11 cellular contexts compared by ENCODE assay signal in the genomic region with DNA sequence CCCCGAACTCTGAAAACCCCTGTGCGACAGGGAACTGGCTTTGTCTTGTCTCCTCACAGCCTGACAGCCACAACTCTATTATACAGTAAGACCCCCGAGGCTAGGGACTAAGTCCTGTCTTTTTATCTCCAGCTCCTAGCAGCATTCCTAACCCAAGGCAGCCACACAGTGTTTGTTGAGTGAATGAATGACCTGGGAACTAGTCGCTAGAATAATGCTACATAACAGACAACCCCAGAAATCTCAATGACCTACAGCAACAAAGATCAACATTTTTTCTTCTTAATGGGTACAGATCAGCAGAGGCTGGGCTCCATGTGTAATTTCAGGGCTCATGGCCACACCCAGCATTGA.
A peak's percentile ranks its signal among the peaks of the same experiment; 100 is the strongest.
DNase-seq lines count a peak whose midpoint lies in the region; ATAC-seq, FAIRE-seq and TF ChIP-seq lines count a peak whose summit lies in the region.
"Had no signal": no experiment of that assay in that cellular context is flagged by ENCODE, and none has a peak within 500 bp of the region (broad histone marks: within the 10 kb centered on the region; RNA-seq: fewer than 3 reads in every experiment).

No MANE protein-coding gene starts in this region.

- H4K20me1 ChIP-seq in K562 (replicated peaks; ENCODE audit: control insufficient read depth, insufficient read depth, low read length): no peaks in the 10 kb centered on the region

- no peak overlapping the region for H2BK12ac ChIP-seq in mesenchymal stem cell (ENCODE audit: low read length in 2 of 2)

- no peak overlapping the region for H3K18ac ChIP-seq in mesenchymal stem cell (ENCODE audit: low read depth in 1 of 2, low read length in 2 of 2)

- TF ChIP-seq RAD21 in K562 (CRISPR knock-in tag; conservative IDR thresholded peaks at IDR 0.05 in 1 of 2, IDR thresholded peaks at IDR 0.05 in 1 of 2): no peak

- H3K4me2 ChIP-seq in K562 (ENCODE audit: insufficient read depth, low read length) (peak overlapping the region; percentile 78), mesenchymal stem cell (ENCODE audit: low read length, poor library complexity, severe bottlenecking) (no peak overlapping the region)

- H3K27ac Mint-ChIP-seq in activated T-cell treated with anti-CD3 and anti-CD28 coated beads, Interleukin-2, amount 50 U/mL, for 72 hours: no peak overlapping the region
- H3K27ac Mint-ChIP-seq in osteocyte (ENCODE audit: unreplicated experiment): no peak overlapping the region

- H3K27me3 ChIP-seq in K562 (ENCODE audit: control insufficient read depth in 2 of 2, insufficient read depth in 2 of 2, low read length in 2 of 2) (peaks cover 25 to 74% of the 10 kb centered on the region in 2 experiments; a peak in 4 of 5 replicates), mesenchymal stem cell (ENCODE audit: control insufficient read depth in 1 of 2, insufficient read depth in 1 of 2, low read length in 2 of 2) (peaks cover 60 to 64% of the 10 kb centered on the region in 2 experiments), thoracic aorta (replicated peaks; ENCODE audit: insufficient read depth) (no peaks in the 10 kb centered on the region)

- no peaks in the 10 kb centered on the region for H3K9me1 ChIP-seq in K562 (ENCODE audit: control insufficient read depth, insufficient read depth, low read length)

- no peak for TF ChIP-seq EP300 in K562 (IDR thresholded peaks at IDR 0.05; ENCODE audit: low read length)

- no peak overlapping the region for H3K4me3 ChIP-seq in K562
- peak overlapping the region in 1 of 2 experiments; percentile 82 for H3K4me3 ChIP-seq in mesenchymal stem cell (ENCODE audit: insufficient read depth in 1 of 2, low read depth in 1 of 2, low read length in 2 of 2)
- peak overlapping the region; percentile 72 for H3K4me3 ChIP-seq in thoracic aorta
- H3K4me3 ChIP-seq in lower leg skin (ENCODE audit: low read depth, poor library complexity, severe bottlenecking): no peak overlapping the region

- BruUV-seq in K562 (replicated peaks; lab: Mats Ljungman, UMichigan): no TSS peak

- no peak overlapping the region for H3K27ac ChIP-seq in K562 (ENCODE audit: extremely low read depth, low read depth, low read length)
- H3K27ac ChIP-seq in mesenchymal stem cell (ENCODE audit: low read length, poor library complexity, severe bottlenecking): no peak overlapping the region
- peak overlapping the region; percentile 45 to 82 for H3K27ac ChIP-seq in thoracic aorta

- FAIRE-seq in K562 (lab: Jason Lieb, UNC): no peak

- POLR2A ChIA-PET in K562 (lab: Yijun Ruan, JAX): interaction anchor here (0.6 to 3.5 kb wide), 7 partner anchors 11 to 327 kb away, joined by 3 to 17 read pairs (median 3); partner anchors contain the start of gene TNRC6C

- peaks cover 17 to 31% of the 10 kb centered on the region in 2 experiments for H3K4me1 ChIP-seq in K562 (replicated peaks in 1 of 2; ENCODE audit: control insufficient read depth in 2 of 2, insufficient read depth in 2 of 2, low read length in 2 of 2)
- peaks cover 13% of the 10 kb centered on the region for H3K4me1 ChIP-seq in mesenchymal stem cell (ENCODE audit: control insufficient read depth, insufficient read depth, low read depth, low read length)
- peaks cover 2 to 27% of the 10 kb centered on the region in 2 donors for H3K4me1 ChIP-seq in thoracic aorta (ENCODE audit: control insufficient read depth in 1 of 2, low read depth in 2 of 2)

- H3K14ac ChIP-seq in mesenchymal stem cell (ENCODE audit: low read length in 2 of 2): no peak overlapping the region

- no peak for ATAC-seq in activated T-cell treated with anti-CD3 and anti-CD28 coated beads, Interleukin-2, amount 50 U/mL, for 72 hours (replicated peaks in 1 of 2)
- ATAC-seq in K562: no peak
- no peak for ATAC-seq in thoracic aorta (ENCODE audit: insufficient number of reproducible peaks, low FRiP score, low read depth)

- TF ChIP-seq POLR2A in K562 (conservative IDR thresholded peaks at IDR 0.05) (no peak), lower leg skin (IDR thresholded peaks at IDR 0.05) (no peak)

- no peak overlapping the region for H4K91ac ChIP-seq in mesenchymal stem cell (ENCODE audit: low read length)

- no peak overlapping the region for H2BK120ac ChIP-seq in mesenchymal stem cell (ENCODE audit: low read depth, low read length)

- H3K9ac ChIP-seq in K562 (ENCODE audit: insufficient read depth in 1 of 2, low read depth in 2 of 2, low read length in 2 of 2) (no peak overlapping the region; a peak in 1 of 4 replicates), mesenchymal stem cell (ENCODE audit: low read length) (peak overlapping the region; percentile 88)

- peaks cover 66% of the 10 kb centered on the region for H3K4me1 Mint-ChIP-seq in activated T-cell treated with anti-CD3 and anti-CD28 coated beads, Interleukin-2, amount 50 U/mL, for 72 hours (ENCODE audit: low read depth)
- peaks cover 10% of the 10 kb centered on the region for H3K4me1 Mint-ChIP-seq in osteocyte (ENCODE audit: unreplicated experiment)

- intact Hi-C loops in K562 (cut with micrococcal nuclease): loop anchor here (10.0 kb wide), 1 partner anchor 52 kb away; no protein-coding TSS in a partner anchor
- intact Hi-C loops in lower leg skin (cut with DNase I; ENCODE audit: low total_unique reads): no loop called here

- CTCF ChIA-PET in K562 (lab: Yijun Ruan, JAX; ENCODE audit: low intra/inter-chr PET ratio): no interaction called here

- peaks cover 0 to 2% of the 10 kb centered on the region in 2 donors for H3K9me3 Mint-ChIP-seq in activated T-cell treated with anti-CD3 and anti-CD28 coated beads, Interleukin-2, amount 50 U/mL, for 72 hours
- no peaks in the 10 kb centered on the region for H3K9me3 Mint-ChIP-seq in osteocyte (ENCODE audit: unreplicated experiment)

- no peaks in the 10 kb centered on the region for H3K79me1 ChIP-seq in mesenchymal stem cell (replicated peaks; ENCODE audit: low read length, poor library complexity, severe bottlenecking)

- H4K8ac ChIP-seq in mesenchymal stem cell (ENCODE audit: low read length): no peak overlapping the region

- TF ChIP-seq CTCF in K562 (IDR thresholded peaks at IDR 0.05 in 2 of 3, conservative IDR thresholded peaks at IDR 0.05 in 1 of 3; ENCODE audit: insufficient read depth in 2 of 3, low read depth in 1 of 3, low read length in 3 of 3): no peak
- TF ChIP-seq CTCF in thoracic aorta (IDR thresholded peaks at IDR 0.05): no peak
- TF ChIP-seq CTCF in osteocyte (IDR thresholded peaks at IDR 0.05): no peak
- no peak for TF ChIP-seq CTCF in lower leg skin (IDR thresholded peaks at IDR 0.05)

- H3K79me2 ChIP-seq in K562 (ENCODE audit: control insufficient read depth, insufficient read depth, low read length): no peaks in the 10 kb centered on the region

- H3K4ac ChIP-seq in mesenchymal stem cell (ENCODE audit: low read depth in 1 of 2, low read length in 2 of 2): no peak overlapping the region

- peak overlapping the region; percentile 88 to 97 for H3K4me3 Mint-ChIP-seq in activated T-cell treated with anti-CD3 and anti-CD28 coated beads, Interleukin-2, amount 50 U/mL, for 72 hours
- H3K4me3 Mint-ChIP-seq in osteocyte (ENCODE audit: unreplicated experiment): no peak overlapping the region

- in situ Hi-C loops in K562 (cut with MboI): no loop called here

- no peak overlapping the region for H3K23ac ChIP-seq in mesenchymal stem cell (ENCODE audit: low read length in 2 of 2)

- peaks cover 24% of the 10 kb centered on the region for H3K27me3 Mint-ChIP-seq in activated T-cell treated with anti-CD3 and anti-CD28 coated beads, Interleukin-2, amount 50 U/mL, for 72 hours (ENCODE audit: low read depth)
- peaks cover 63% of the 10 kb centered on the region for H3K27me3 Mint-ChIP-seq in osteocyte (ENCODE audit: unreplicated experiment)

- H2AK5ac ChIP-seq in mesenchymal stem cell (ENCODE audit: low read length, severe bottlenecking): no peak overlapping the region

- WGBS in K562 (ENCODE audit: insufficient coverage, low coverage, missing lambda C conversion rate): 36% methylated on average over 4 of the region's 4 CpGs
- 74% methylated on average over 4 of the region's 4 CpGs for WGBS in mesenchymal stem cell
- 49 to 51% methylated on average over 4 of the region's 4 CpGs for WGBS in lower leg skin, 2 donors

- no peaks in the 10 kb centered on the region for H3K36me3 ChIP-seq in K562 (ENCODE audit: control insufficient read depth, insufficient read depth, low read length)
- no peaks in the 10 kb centered on the region for H3K36me3 ChIP-seq in mesenchymal stem cell (ENCODE audit: control insufficient read depth in 1 of 2, insufficient read depth in 2 of 2, low read depth in 1 of 2, low read length in 2 of 2)
- no peaks in the 10 kb centered on the region for H3K36me3 ChIP-seq in thoracic aorta

- H2BK5ac ChIP-seq in mesenchymal stem cell (ENCODE audit: low read depth, low read length, poor library complexity, severe bottlenecking): no peak overlapping the region

- DNase-seq in activated T-cell treated with anti-CD3 and anti-CD28 coated beads, Interleukin-2, amount 50 U/mL, for 72 hours: no peak
- DNase-seq in activated T-cell treated with anti-CD3 and anti-CD28 coated beads for 4 hours (no peak), K562 (ENCODE audit: extremely low read depth in 1 of 4, low spot score in 3 of 4) (no peak), mesenchymal stem cell (no peak), thoracic aorta (ENCODE audit: low spot score) (no peak), osteocyte (ENCODE audit: extremely low spot score, unreplicated experiment) (no peak), lower leg skin (ENCODE audit: low spot score in 2 of 2) (no peak), NCI-H2227 (lab: John Stamatoyannopoulos, UW; ENCODE audit: unreplicated experiment) (no peak)
- DNase-seq: AML-193, NCI-H187 treated with DMSO at 0.1 percent for 48 hours, T1000 had no signal

- H3K9me3 ChIP-seq in K562 (replicated peaks; ENCODE audit: control insufficient read depth, insufficient read depth, low read depth, low read length) (no peaks in the 10 kb centered on the region), mesenchymal stem cell (ENCODE audit: control insufficient read depth, low read length) (no peaks in the 10 kb centered on the region), thoracic aorta (no peaks in the 10 kb centered on the region)

- no peaks in the 10 kb centered on the region for H3K36me3 Mint-ChIP-seq in activated T-cell treated with anti-CD3 and anti-CD28 coated beads, Interleukin-2, amount 50 U/mL, for 72 hours (ENCODE audit: insufficient read depth in 2 of 2)
- H3K36me3 Mint-ChIP-seq in osteocyte (ENCODE audit: unreplicated experiment): no peaks in the 10 kb centered on the region

- H2BK15ac ChIP-seq in mesenchymal stem cell (ENCODE audit: low read depth, poor library complexity, severe bottlenecking): no peak overlapping the region

- H2AFZ ChIP-seq in K562 (ENCODE audit: low read depth, low read length): peak overlapping the region; percentile 80
- peak overlapping the region; percentile 66 for H2AFZ ChIP-seq in mesenchymal stem cell (ENCODE audit: low read depth, low read length)

TF ChIP-seq in K562, 482 proteins besides CTCF, POLR2A, EP300 and RAD21:
- TF ChIP-seq ZNF3 (CRISPR knock-in tag; IDR thresholded peaks at IDR 0.05) (peak; percentile 92), ZKSCAN8 (CRISPR knock-in tag; IDR thresholded peaks at IDR 0.05) (0 out of 2 replicates have a peak, but pooled peaks have one; percentile 9), CHD4 (IDR thresholded peaks at IDR 0.05; ENCODE audit: insufficient read depth, insufficient replicate concordance, low read depth, low read length, poor library complexity, severe bottlenecking) (no peak)

Comparison
In these comparisons a context has a peak if more than half of its experiments do, and no peak if none do; other contexts are left out.
1. H3K27ac ChIP-seq: peak in thoracic aorta (2 of 2); none in K562 (single experiment) and mesenchymal stem cell (single experiment).